ENCODE assay signal across 35 cellular contexts in genomic region chr5:62133426-62133825, GRCh38.
"Had no signal": no experiment of that assay in that cellular context is flagged by ENCODE, and none has a peak within 500 bp of the region (broad histone marks: within the 10 kb centered on the region; RNA-seq: fewer than 3 reads in every experiment).

No MANE protein-coding gene starts in this region.

- H3K36me3 ChIP-seq: MG63 had no signal

- H3K27me3 ChIP-seq: MG63 had no signal

- H3K9me3 ChIP-seq: MG63 had no signal

- H3K4me3 ChIP-seq: MG63 had no signal

- DNase-seq: Karpas-422, Kasumi-1, MG63, MM.1S, MV-4-11, NCI-H1048, NCI-H1092, NCI-H1092 treated with DMSO at 0.1 percent for 48 hours, NCI-H1105, NCI-H1105 treated with DMSO at 0.1 percent for 48 hours, NCI-H1417, NCI-H1417 treated with DMSO at 0.1 percent for 48 hours, NCI-H1436, NCI-H1436 treated with DMSO at 0.1 percent for 48 hours, NCI-H146, NCI-H1694, NCI-H1694 treated with DMSO at 0.1 percent for 48 hours, NCI-H187, NCI-H187 treated with DMSO at 0.1 percent for 48 hours, NCI-H1930, NCI-H2029, NCI-H2029 treated with DMSO at 0.1 percent for 48 hours, NCI-H2081, NCI-H2081 treated with DMSO at 0.1 percent for 48 hours, NCI-H2107, NCI-H2171, NCI-H2171 treated with DMSO at 0.1 percent for 48 hours, NCI-H2227 treated with DMSO at 0.1 percent for 48 hours, NCI-H226, NCI-H345, NCI-H446, NCI-H446 treated with DMSO at 0.1 percent for 48 hours, NCI-H510A, NCI-H510A treated with DMSO at 0.1 percent for 48 hours, NCI-H524 had no signal
